In the genomic region with DNA sequence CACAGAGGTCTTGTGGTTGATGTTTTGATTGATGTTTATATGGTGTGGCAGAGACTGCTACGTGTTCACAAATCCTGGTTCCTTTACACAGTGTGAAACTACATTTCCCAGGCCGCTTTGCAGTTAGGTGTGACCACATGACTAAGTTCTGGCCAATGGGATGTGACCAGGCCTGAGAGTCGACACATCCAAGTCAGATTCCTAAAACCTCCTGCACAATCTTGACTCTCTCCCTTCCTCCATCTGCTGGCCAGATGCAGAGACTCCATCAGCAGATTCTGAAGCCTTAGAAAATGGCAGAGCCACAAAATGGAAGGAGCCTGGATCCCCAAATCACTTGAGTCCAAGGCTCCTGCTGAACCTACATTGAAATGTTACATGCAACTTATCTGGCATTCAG, we compare ENCODE assay signal across 9 cellular contexts. TPM values are rescaled to one million over a fixed set of nuclear protein-coding genes. Genes with fewer than 3 reads are reported as not detected.
DNase-seq lines count a peak whose midpoint lies in the region; ATAC-seq, FAIRE-seq and TF ChIP-seq lines count a peak whose summit lies in the region.
"Had no signal": no experiment of that assay in that cellular context is flagged by ENCODE, and none has a peak within 500 bp of the region (broad histone marks: within the 10 kb centered on the region; RNA-seq: fewer than 3 reads in every experiment).

No MANE protein-coding gene starts in this region.

- H3K36me3 Mint-ChIP-seq in naive B cell = peaks cover 12 to 13% of the 10 kb centered on the region in 2 donors

- FAIRE-seq in bronchial epithelial cell (lab: Jason Lieb, UNC) = no peak

- peak overlapping the region in 2 of 6 donors; percentile 16 to 85 for H3K27ac Mint-ChIP-seq in naive B cell

- ATAC-seq in naive B cell (ENCODE audit: low read depth in 2 of 2) = peak; percentile 69 to 82
- no peak for ATAC-seq in GM21723 (IDR thresholded peaks at IDR 0.05; ENCODE audit: unreplicated experiment)

- H3K27me3 Mint-ChIP-seq in naive B cell = no peaks in the 10 kb centered on the region

- H3K4me3 Mint-ChIP-seq in naive B cell = peak overlapping the region in 2 of 8 donors; percentile 66 to 72

- peaks cover 9% of the 10 kb centered on the region for H3K36me3 ChIP-seq in bronchial epithelial cell (ENCODE audit: control insufficient read depth, insufficient read depth, low read length)

- H3K4me1 Mint-ChIP-seq in naive B cell = peaks cover 31 to 55% (median 32%) of the 10 kb centered on the region in 3 donors

- DNase-seq in ELR (ENCODE audit: low read depth) = peak; percentile 77
- peak; percentile 55 for DNase-seq in MV-4-11 (lab: John Stamatoyannopoulos, UW)
- DNase-seq in bronchial epithelial cell (ENCODE audit: low read depth) = peak; percentile 73
- DNase-seq in naive B cell = no peak
- no peak for DNase-seq in NCI-H510A (lab: John Stamatoyannopoulos, UW)
- DNase-seq in NOMO-1 treated with DMSO at 0.1 percent for 48 hours (lab: John Stamatoyannopoulos, UW; ENCODE audit: unreplicated experiment) = no peak
- no peak for DNase-seq in activated T-cell treated with anti-CD3 and anti-CD28 coated beads, Interleukin-2, amount 50 U/mL, for 48 hours

- H3K9me3 Mint-ChIP-seq in naive B cell = peaks cover 0 to 2% (median 0%) of the 10 kb centered on the region in 7 donors

- H3K4me3 ChIP-seq in bronchial epithelial cell (ENCODE audit: low read depth, low read length) = no peak overlapping the region
- H3K4me3 ChIP-seq: tibial nerve had no signal

- H3K27me3 ChIP-seq in bronchial epithelial cell (ENCODE audit: control insufficient read depth, insufficient read depth, low read length) = no peaks in the 10 kb centered on the region
- H3K27me3 ChIP-seq: tibial nerve had no signal

- no peak for TF ChIP-seq CTCF in bronchial epithelial cell (IDR thresholded peaks at IDR 0.05; ENCODE audit: insufficient read depth, low read length, severe bottlenecking)

RNA-seq across cellular contexts. Expression of a gene that starts 12.6 kb away (rescaled TPM):
- total RNA-seq in bronchial epithelial cell = not detected in 2 replicates
- polyA plus RNA-seq in naive B cell (ENCODE audit: low read depth in 6 of 6) = 1,000 to 10,000 TPM in 1 of 6 donors, 100 to 1,000 TPM in 5; 672 to 1,032 (median 882) TPM

RNA-seq across cellular contexts. Expression of a gene that starts 14.4 kb away (rescaled TPM):
- 6.9 and 8.4 TPM in 2 replicates for total RNA-seq in bronchial epithelial cell
- 1 to 10 TPM in 5 of 6 donors, under 1 TPM in 1; 0.80 to 5.4 (median 3.0) TPM for polyA plus RNA-seq in naive B cell (ENCODE audit: low read depth in 6 of 6)

RNA-seq across cellular contexts. Expression of a gene that starts 15.8 kb away (rescaled TPM):
- total RNA-seq in bronchial epithelial cell = not detected in 2 replicates
- polyA plus RNA-seq in naive B cell (ENCODE audit: low read depth in 6 of 6) = 1 to 10 TPM in 1 of 6 donors, under 1 TPM in 2, not detected in 3; 0.55 to 2.8 (median 0.82) TPM
- total RNA-seq: tibial nerve had no signal

RNA-seq across cellular contexts. Expression of a gene that starts 22.8 kb away (rescaled TPM):
- total RNA-seq in bronchial epithelial cell = under 0.01 TPM in 1 of 2 replicates, not detected in the other
- polyA plus RNA-seq in naive B cell (ENCODE audit: low read depth in 6 of 6) = 10 to 100 TPM in 1 of 6 donors, 1 to 10 TPM in 5; 5.8 to 17.4 (median 8.4) TPM

RNA-seq across cellular contexts. Expression of a gene that starts 40.2 kb away (rescaled TPM):
- total RNA-seq in bronchial epithelial cell = not detected in 2 replicates
- polyA plus RNA-seq in naive B cell (ENCODE audit: low read depth in 6 of 6) = not detected
- total RNA-seq: tibial nerve had no signal

Comparison
In these comparisons a context has a peak if more than half of its experiments do, and no peak if none do; other contexts are left out.
1. DNase-seq: peak in ELR (single experiment), MV-4-11 (single experiment) and bronchial epithelial cell (single experiment); none in naive B cell (single experiment), NCI-H510A (single experiment), NOMO-1 treated with DMSO at 0.1 percent for 48 hours (single experiment) and activated T-cell treated with anti-CD3 and anti-CD28 coated beads, Interleukin-2, amount 50 U/mL, for 48 hours (0 of 2).